Comparison of ENCODE assay signal across 7 cellular contexts in the genomic region with DNA sequence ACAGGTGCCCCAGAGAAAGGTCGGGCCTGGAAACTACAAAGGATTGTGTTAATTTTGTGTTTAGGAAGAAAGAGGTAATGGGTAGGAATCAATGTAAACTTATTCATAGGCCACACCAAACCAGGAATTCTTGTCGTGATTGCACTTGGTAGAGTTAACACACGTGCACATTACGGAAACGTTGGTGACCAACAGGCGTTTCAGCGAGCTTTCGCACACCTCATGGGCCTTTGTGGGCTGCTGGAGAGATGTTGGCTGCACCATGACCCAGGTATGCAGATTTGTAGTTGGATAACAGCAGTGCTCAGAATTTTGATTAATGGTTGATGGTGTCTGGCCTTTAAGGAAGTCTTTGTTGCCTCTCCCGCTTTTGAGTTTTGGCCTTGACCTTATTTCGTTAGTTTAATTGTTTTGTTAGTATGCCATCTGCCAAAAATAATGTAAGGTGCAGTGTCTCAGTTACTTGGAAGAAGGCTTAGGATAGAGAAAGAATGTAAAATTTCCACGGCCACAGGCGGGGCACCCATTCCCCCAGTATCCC. TPM values are rescaled to one million over a fixed set of nuclear protein-coding genes. Genes with fewer than 3 reads are reported as not detected.
DNase-seq lines count a peak whose midpoint lies in the region; ATAC-seq, FAIRE-seq and TF ChIP-seq lines count a peak whose summit lies in the region.

No MANE protein-coding gene starts in this region.

- H3K36me3 Mint-ChIP-seq in T-cell = peaks cover 3% of the 10 kb centered on the region

- POLR2A ChIA-PET in T-cell (lab: Charles Lee) = no interaction called here

- no peaks in the 10 kb centered on the region for H3K9me3 Mint-ChIP-seq in T-cell

- H3K4me1 Mint-ChIP-seq in T-cell = peaks cover 49 to 58% (median 55%) of the 10 kb centered on the region in 3 donors

- no peaks in the 10 kb centered on the region for H3K9me3 ChIP-seq in smooth muscle cell (replicated peaks; ENCODE audit: low read depth)

- no peaks in the 10 kb centered on the region for H3K36me3 ChIP-seq in smooth muscle cell (ENCODE audit: low read depth)

- H3K27me3 Mint-ChIP-seq in T-cell = no peaks in the 10 kb centered on the region

- no peaks in the 10 kb centered on the region for H3K27me3 ChIP-seq in smooth muscle cell (ENCODE audit: low read depth)

- H3K4me1 ChIP-seq in smooth muscle cell (ENCODE audit: low read depth) = peaks cover 8% of the 10 kb centered on the region

- no peak overlapping the region for H3K27ac ChIP-seq in smooth muscle cell (ENCODE audit: low read depth)

- peak; percentile 79 for FAIRE-seq in GM12892 (lab: Jason Lieb, UNC)

- peaks cover 42% of the 10 kb centered on the region for H4K20me1 ChIP-seq in smooth muscle cell (ENCODE audit: low read depth)

- H3K4me3 ChIP-seq in foreskin fibroblast (ENCODE audit: low read depth in 1 of 2, low read length in 2 of 2) (peak overlapping the region; percentile 75 to 78), smooth muscle cell (peak overlapping the region; percentile 76)

- peaks cover 61% of the 10 kb centered on the region for H3K79me2 ChIP-seq in smooth muscle cell (ENCODE audit: low read depth)

- peak overlapping the region; percentile 78 to 90 for H3K27ac Mint-ChIP-seq in T-cell

- H3F3A ChIP-seq in smooth muscle cell (ENCODE audit: low read depth) = no peaks in the 10 kb centered on the region

- DNase-seq in GM12892 (ENCODE audit: insufficient read length) (no peak), T-cell (no peak), foreskin fibroblast (no peak), smooth muscle cell (lab: John Stamatoyannopoulos, UW; ENCODE audit: unreplicated experiment) (no peak), hypothalamus (lab: John Stamatoyannopoulos, UW) (no peak)

- 81% methylated on average over 12 of the region's 12 CpGs for WGBS in smooth muscle cell (ENCODE audit: low lambda C conversion rate)

- TF ChIP-seq CTCF in foreskin fibroblast (IDR thresholded peaks at IDR 0.05; ENCODE audit: low read depth, low read length) = no peak
- no peak for TF ChIP-seq CTCF in smooth muscle cell (IDR thresholded peaks at IDR 0.05; ENCODE audit: borderline replicate concordance, insufficient read depth, poor library complexity, severe bottlenecking)

- H3K9ac ChIP-seq in smooth muscle cell (ENCODE audit: low read depth) = peak overlapping the region; percentile 62

- H3K4me2 ChIP-seq in smooth muscle cell = peak overlapping the region; percentile 85

- H3K4me3 Mint-ChIP-seq in T-cell = peak overlapping the region; percentile 69 to 78 (median 73)

- ATAC-seq in T-cell (replicated peaks in 1 of 4) (no peak), GM21515 (IDR thresholded peaks at IDR 0.05; ENCODE audit: unreplicated experiment) (no peak), GM21367 (IDR thresholded peaks at IDR 0.05; ENCODE audit: unreplicated experiment) (no peak)

- H2AFZ ChIP-seq in smooth muscle cell (ENCODE audit: low read depth) = peak overlapping the region; percentile 48

- no peak for TF ChIP-seq POLR2A in GM12892 (IDR thresholded peaks at IDR 0.05; ENCODE audit: low read depth, low read length)

- CTCF ChIA-PET in T-cell (lab: Charles Lee) = interaction anchor here (0.6 to 0.9 kb wide), 3 partner anchors 14 to 99 kb away, joined by 3 to 6 read pairs (median 3); no protein-coding TSS in a partner anchor

RNA-seq across cellular contexts. Expression of a gene that starts 1.8 kb away (rescaled TPM):
- 4.7 TPM for polyA plus RNA-seq in GM12892 (2012; ENCODE audit: missing spikeins)
- total RNA-seq in T-cell = 10 to 100 TPM; 24.6 to 33.3 (median 28.4) TPM
- 6.2 and 6.8 TPM in 2 replicates for total RNA-seq in smooth muscle cell
- polyA plus RNA-seq in smooth muscle cell = 4.1 and 5.5 TPM in 2 replicates
